8 cellular contexts compared by ENCODE assay signal in the genomic region with DNA sequence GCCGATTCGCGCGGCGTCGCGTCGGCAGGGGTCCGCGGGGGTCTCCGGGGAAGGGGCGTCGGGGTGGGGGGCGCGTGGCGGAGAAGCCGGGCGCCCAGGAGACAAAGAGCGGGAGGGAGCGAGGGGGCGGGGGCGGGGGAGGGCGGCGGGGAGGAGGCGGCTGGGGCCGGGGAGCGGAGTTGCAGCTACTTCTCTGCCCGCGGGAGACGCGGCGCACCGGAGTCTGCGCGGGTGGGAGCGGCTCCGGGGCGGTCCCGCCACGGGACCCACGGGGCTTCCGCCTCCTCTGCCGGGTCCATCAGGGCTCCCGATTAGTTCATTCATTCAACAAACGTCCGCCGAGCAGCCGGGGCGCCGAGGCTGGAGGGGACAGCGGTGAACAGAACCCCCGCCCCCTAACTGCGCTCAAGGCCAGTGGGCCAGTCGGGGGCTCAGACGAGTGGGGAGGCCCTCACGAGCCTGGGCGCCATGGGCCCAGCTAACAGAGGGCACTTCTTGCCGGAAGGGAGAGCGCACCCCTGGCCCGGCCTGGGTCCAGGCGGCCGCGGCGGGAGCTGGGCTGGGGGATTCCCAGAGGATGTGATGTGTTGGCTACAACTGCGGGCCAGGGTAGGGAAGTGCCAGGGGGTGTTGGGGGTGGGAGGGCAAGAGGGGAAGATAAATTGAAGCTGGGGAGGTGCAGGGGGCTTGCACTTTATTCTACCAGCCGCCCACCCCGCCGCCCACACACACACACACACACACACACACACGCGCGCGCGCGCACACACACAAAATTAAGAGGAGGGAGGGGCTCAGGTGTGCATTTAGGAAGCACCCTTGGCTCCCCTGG. TPM values are rescaled to one million over a fixed set of nuclear protein-coding genes. Genes with fewer than 3 reads are reported as not detected.
DNase-seq lines count a peak whose midpoint lies in the region; ATAC-seq lines count a peak whose summit lies in the region.

SAMD14 (minus strand) TSS at position 215 of the 832 bp plus-strand sequence. CDS start 5,201 bp downstream, outside the sequence.

- H3K4me1 Mint-ChIP-seq in T-helper 2 cell treated with Interferon-gamma antibody and Interleukin-4, amounts not matched to agents 5 μg/mL and 100 μg/mL, for 36 hours (ENCODE audit: low read depth), result peaks cover 32% of the 10 kb centered on the region

- H3K4me1 ChIP-seq in mononuclear cell (ENCODE audit: insufficient read depth, low read length) (peaks cover 28% of the 10 kb centered on the region), urinary bladder (ENCODE audit: insufficient read depth) (no peaks in the 10 kb centered on the region)

- H3K4me3 Mint-ChIP-seq in T-helper 2 cell treated with Interferon-gamma antibody and Interleukin-4, amounts not matched to agents 5 μg/mL and 100 μg/mL, for 36 hours, result peak within 1 kb of the TSS; percentile 71

- peak within 1 kb of the TSS; percentile 75 for H3K27ac Mint-ChIP-seq in T-helper 2 cell treated with Interferon-gamma antibody and Interleukin-4, amounts not matched to agents 5 μg/mL and 100 μg/mL, for 36 hours

- H3K4me3 ChIP-seq in mononuclear cell (ENCODE audit: low read length), result peak within 1 kb of the TSS; percentile 16
- H3K4me3 ChIP-seq in urinary bladder (ENCODE audit: low read depth, low read length), result peak within 1 kb of the TSS; percentile 62

- peaks cover under 1% of the 10 kb centered on the region for H3K36me3 ChIP-seq in urinary bladder (ENCODE audit: insufficient read depth)

- H3K9me3 ChIP-seq in mononuclear cell (ENCODE audit: low read depth, low read length), result no peaks in the 10 kb centered on the region

- peaks cover 25% of the 10 kb centered on the region for H3K36me3 Mint-ChIP-seq in T-helper 2 cell treated with Interferon-gamma antibody and Interleukin-4, amounts not matched to agents 5 μg/mL and 100 μg/mL, for 36 hours (ENCODE audit: low read depth)

- H3K27ac ChIP-seq in urinary bladder (ENCODE audit: low read depth), result no peak within 1 kb of the TSS

- peak; percentile 46 to 60 for DNase-seq in activated CD4-positive, alpha-beta T cell treated with anti-CD3 and anti-CD28 coated beads for 4 hours
- DNase-seq in activated CD4-positive, alpha-beta T cell treated with anti-CD3 and anti-CD28 coated beads for 1 hour, result no peak
- peak; percentile 27 for DNase-seq in T-helper 2 cell treated with Interferon-gamma antibody and Interleukin-4, amounts not matched to agents 5 μg/mL and 100 μg/mL, for 36 hours (ENCODE audit: low spot score)
- DNase-seq in effector CD8-positive, alpha-beta T cell (lab: John Stamatoyannopoulos, UW), result peak; percentile 17
- DNase-seq in middle frontal gyrus (ENCODE audit: extremely low spot score, low spot score), result no peak

- WGBS in urinary bladder, result 10% methylated on average over 59 of the region's 74 CpGs

- peaks cover 37% of the 10 kb centered on the region for H3K27me3 Mint-ChIP-seq in T-helper 2 cell treated with Interferon-gamma antibody and Interleukin-4, amounts not matched to agents 5 μg/mL and 100 μg/mL, for 36 hours (ENCODE audit: low read depth)

- H3K9me3 Mint-ChIP-seq in T-helper 2 cell treated with Interferon-gamma antibody and Interleukin-4, amounts not matched to agents 5 μg/mL and 100 μg/mL, for 36 hours, result no peaks in the 10 kb centered on the region

- ATAC-seq in HG02678 (IDR thresholded peaks at IDR 0.05; ENCODE audit: unreplicated experiment), result no peak

- peaks cover 18% of the 10 kb centered on the region for H3K27me3 ChIP-seq in mononuclear cell (ENCODE audit: insufficient read depth, low read length)

RNA-seq across cellular contexts. Expression of gene SAMD14, which starts in this region (rescaled TPM):
- total RNA-seq in mononuclear cell (0.63 TPM), urinary bladder (2.2 TPM)
- polyA plus RNA-seq in urinary bladder, result 3.7 TPM

Comparison
In these comparisons a context has a peak if more than half of its experiments do, and no peak if none do; other contexts are left out.
1. DNase-seq: peak in activated CD4-positive, alpha-beta T cell treated with anti-CD3 and anti-CD28 coated beads for 4 hours (2 of 2), T-helper 2 cell treated with Interferon-gamma antibody and Interleukin-4, amounts not matched to agents 5 μg/mL and 100 μg/mL, for 36 hours (single experiment) and effector CD8-positive, alpha-beta T cell (single experiment); none in activated CD4-positive, alpha-beta T cell treated with anti-CD3 and anti-CD28 coated beads for 1 hour (single experiment) and middle frontal gyrus (single experiment).